Comparison of ENCODE assay signal across 11 cellular contexts in genomic region chr6:149499066-149499465, GRCh38. TPM values are rescaled to one million over a fixed set of nuclear protein-coding genes. Genes with fewer than 3 reads are reported as not detected.
A peak's percentile ranks its signal among the peaks of the same experiment; 100 is the strongest.
DNase-seq lines count a peak whose midpoint lies in the region; ATAC-seq and TF ChIP-seq lines count a peak whose summit lies in the region.
"Had no signal": no experiment of that assay in that cellular context is flagged by ENCODE, and none has a peak within 500 bp of the region (broad histone marks: within the 10 kb centered on the region; RNA-seq: fewer than 3 reads in every experiment).

No MANE protein-coding gene starts in this region.

- H2AFZ ChIP-seq in PC-3 (ENCODE audit: low read length), result no peak overlapping the region

- TF ChIP-seq CTCF in PC-3 (conservative IDR thresholded peaks at IDR 0.05; ENCODE audit: low read depth, low read length), result no peak
- TF ChIP-seq CTCF in psoas muscle (IDR thresholded peaks at IDR 0.05), result no peak
- TF ChIP-seq CTCF in spleen (IDR thresholded peaks at IDR 0.05 in 8 of 11, conservative IDR thresholded peaks at IDR 0.05 in 3 of 11), result no peak

- POLR2A ChIA-PET in PC-3 (lab: Charles Lee; ENCODE audit: unreplicated experiment), result no interaction called here

- H3K27me3 ChIP-seq in PC-3 (ENCODE audit: low read length) (no peaks in the 10 kb centered on the region), psoas muscle (ENCODE audit: insufficient read depth in 3 of 3, low read length in 2 of 3) (no peaks in the 10 kb centered on the region), spleen (replicated peaks in 1 of 7) (no peaks in the 10 kb centered on the region)

- ATAC-seq in PC-3 (peak; percentile 79), psoas muscle (peak; percentile 42 to 78 (median 70)), HG02852 (IDR thresholded peaks at IDR 0.05; ENCODE audit: unreplicated experiment) (no peak), GM18511 (IDR thresholded peaks at IDR 0.05; ENCODE audit: unreplicated experiment) (no peak)

- DNase-seq in DMS53 (lab: John Stamatoyannopoulos, UW) (peak; percentile 33), DMS53 treated with DMSO at 0.1 percent for 48 hours (lab: John Stamatoyannopoulos, UW; ENCODE audit: unreplicated experiment) (no peak), PC-3 (peak; percentile 92), dermis blood vessel endothelial cell (peak; percentile 62), psoas muscle (no peak), spleen (no peak)
- DNase-seq: effector CD8-positive, alpha-beta T cell had no signal

- no peaks in the 10 kb centered on the region for H3K79me2 ChIP-seq in PC-3 (ENCODE audit: low read length)

- intact Hi-C loops in PC-3 (cut with micrococcal nuclease), result loop anchor here (1.0 to 10.0 kb wide), 3 partner anchors 164 to 470 kb away; no protein-coding TSS in a partner anchor
- intact Hi-C loops in psoas muscle (cut with DNase I), result no loop called here
- intact Hi-C loops in spleen (cut with DNase I; ENCODE audit: low total_unique reads), result no loop called here

- H3K27ac ChIP-seq in PC-3 (ENCODE audit: low read length), result peak overlapping the region; percentile 75
- peak overlapping the region; percentile 56 for H3K27ac ChIP-seq in psoas muscle
- H3K27ac ChIP-seq in spleen, result peak overlapping the region in 4 of 8 donors; percentile 7 to 20 (median 12)
- H3K27ac ChIP-seq: 22Rv1, VCaP had no signal

- WGBS in psoas muscle, 3 donors, result 23 to 39% (median 30%) methylated on average over 3 of the region's 3 CpGs
- WGBS in spleen, 5 donors, result 55 to 82% (median 76%) methylated on average over 3 of the region's 3 CpGs

- TF ChIP-seq POLR2A in spleen (IDR thresholded peaks at IDR 0.05), result no peak

- H3K4me2 ChIP-seq in PC-3 (ENCODE audit: low read length), result peak overlapping the region; percentile 43; the same call in 1 of the 2 replicates

- no TSS peak for BruUV-seq in PC-3 (replicated peaks; lab: Mats Ljungman, UMichigan)

- H3K9me3 ChIP-seq in PC-3 (ENCODE audit: low read length) (no peaks in the 10 kb centered on the region), psoas muscle (no peaks in the 10 kb centered on the region), spleen (no peaks in the 10 kb centered on the region)

- no peaks in the 10 kb centered on the region for H3F3A ChIP-seq in PC-3 (ENCODE audit: low read length, unreplicated experiment)

- no peaks in the 10 kb centered on the region for H4K20me1 ChIP-seq in PC-3 (ENCODE audit: low read length)

- H3K4me1 ChIP-seq in PC-3 (ENCODE audit: insufficient read depth, low read length) (peaks cover 29% of the 10 kb centered on the region), psoas muscle (peaks cover 9% of the 10 kb centered on the region), spleen (peaks cover 0 to 25% (median 5%) of the 10 kb centered on the region in 6 donors)

- no peaks in the 10 kb centered on the region for H3K9me2 ChIP-seq in PC-3 (replicated peaks; ENCODE audit: low read length)

- H3K36me3 ChIP-seq in PC-3 (ENCODE audit: low read depth, low read length), result no peaks in the 10 kb centered on the region
- H3K36me3 ChIP-seq in psoas muscle (ENCODE audit: insufficient read depth in 1 of 2, low read depth in 1 of 2), result no peaks in the 10 kb centered on the region
- peaks cover 0 to 10% (median 0%) of the 10 kb centered on the region in 6 donors for H3K36me3 ChIP-seq in spleen

- no peak overlapping the region for H3K4me3 ChIP-seq in PC-3 (ENCODE audit: low read length)
- H3K4me3 ChIP-seq in psoas muscle, result no peak overlapping the region
- H3K4me3 ChIP-seq in spleen, result no peak overlapping the region

- CTCF ChIA-PET in PC-3 (lab: Charles Lee), result no interaction called here

- peak overlapping the region; percentile 6; the same call in 1 of the 2 replicates for H3K9ac ChIP-seq in PC-3 (ENCODE audit: low read length)

RNA-seq across cellular contexts. Expression of gene ZC3H12D, which starts 14.3 kb away (rescaled TPM):
- total RNA-seq in PC-3 (2014; rRNA removed) (not detected in 2 replicates), dermis blood vessel endothelial cell (0.17 and 0.23 TPM in 2 replicates), psoas muscle (under 1 TPM; 0.17 to 0.41 (median 0.26) TPM), spleen (10 to 100 TPM; 20.1 to 38.4 (median 27.3) TPM)
- polyA plus RNA-seq in psoas muscle (under 1 TPM; 0.17 to 0.28 (median 0.26) TPM), spleen (10 to 100 TPM; 15.2 to 24.4 (median 18.3) TPM)

RNA-seq across cellular contexts. Expression of gene PPIL4, which starts 46.8 kb away (rescaled TPM):
- total RNA-seq in PC-3 (2014; rRNA removed) (11.1 and 12.8 TPM in 2 replicates), dermis blood vessel endothelial cell (30.3 and 42.0 TPM in 2 replicates), psoas muscle (10 to 100 TPM; 14.7 to 32.4 (median 22.3) TPM), spleen (10 to 100 TPM; 24.8 to 36.8 (median 30.7) TPM)
- polyA plus RNA-seq in psoas muscle (1 to 10 TPM; 6.9 to 8.4 (median 8.3) TPM), spleen (10 to 100 TPM; 14.7 to 18.5 (median 16.8) TPM)

Comparison
In these comparisons a context has a peak if more than half of its experiments do, and no peak if none do; other contexts are left out.
1. DNase-seq: peak in DMS53 (single experiment), PC-3 (single experiment) and dermis blood vessel endothelial cell (single experiment); none in DMS53 treated with DMSO at 0.1 percent for 48 hours (single experiment), psoas muscle (0 of 2) and spleen (single experiment).
2. ATAC-seq: peak in PC-3 (single experiment) and psoas muscle (4 of 4); none in HG02852 (single experiment) and GM18511 (single experiment).
3. RNA of gene ZC3H12D, which starts 14.3 kb away (total RNA-seq): 20.1 to 38.4 TPM in spleen; 0.17 to 0.41 TPM in psoas muscle, 0.17 to 0.23 TPM in dermis blood vessel endothelial cell and not detected in PC-3; every median in the first group is over 10 times any median in the second.